In the genomic region with DNA sequence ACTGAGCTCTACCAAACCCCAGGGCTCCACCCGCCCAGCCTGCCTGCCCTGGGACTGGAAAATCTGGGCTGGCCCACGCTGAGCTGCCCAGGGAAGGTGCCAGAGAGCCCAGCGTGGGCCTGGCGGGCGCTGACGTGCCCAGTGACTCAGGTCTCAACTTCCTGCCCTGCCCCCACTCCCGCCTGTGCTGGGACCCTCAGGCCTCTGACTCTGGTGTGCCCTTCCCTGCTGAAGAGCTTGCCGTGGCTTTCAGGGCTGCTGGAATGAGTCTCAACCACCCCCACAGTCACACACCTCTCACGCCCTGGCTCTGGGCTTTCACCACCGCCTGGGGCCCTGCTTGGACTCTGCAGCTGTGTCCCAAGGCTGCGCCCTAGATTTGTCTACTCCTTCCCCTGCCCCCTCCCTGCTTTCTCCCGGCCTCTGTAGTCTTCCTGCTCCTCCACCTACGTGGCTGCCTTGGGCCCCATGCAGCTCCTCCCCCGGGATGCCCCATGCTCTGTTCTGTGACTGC, we compare ENCODE assay signal across 1 cellular context.
TF ChIP-seq lines count a peak whose summit lies in the region.

No MANE protein-coding gene starts in this region.

TF ChIP-seq in endothelial cell of umbilical vein, 7 proteins besides CTCF, POLR2A, EP300 and RAD21:
- peak; percentile 46 for TF ChIP-seq JUN (IDR thresholded peaks at IDR 0.05; ENCODE audit: borderline replicate concordance, insufficient read depth, insufficient read length, low read depth)
- peak; percentile 76 for TF ChIP-seq FOS (IDR thresholded peaks at IDR 0.05; ENCODE audit: borderline replicate concordance, insufficient read depth, low read length)
- TF ChIP-seq, protein P1, sequence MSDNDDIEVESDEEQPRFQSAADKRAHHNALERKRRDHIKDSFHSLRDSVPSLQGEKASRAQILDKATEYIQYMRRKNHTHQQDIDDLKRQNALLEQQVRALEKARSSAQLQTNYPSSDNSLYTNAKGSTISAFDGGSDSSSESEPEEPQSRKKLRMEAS (IDR thresholded peaks at IDR 0.05; ENCODE audit: insufficient read depth, insufficient read length), result no peak
- TF ChIP-seq POLR2AphosphoS5 (IDR thresholded peaks at IDR 0.05; ENCODE audit: insufficient read depth, low read depth, low read length), result peak; percentile 69
